In the genomic region with DNA sequence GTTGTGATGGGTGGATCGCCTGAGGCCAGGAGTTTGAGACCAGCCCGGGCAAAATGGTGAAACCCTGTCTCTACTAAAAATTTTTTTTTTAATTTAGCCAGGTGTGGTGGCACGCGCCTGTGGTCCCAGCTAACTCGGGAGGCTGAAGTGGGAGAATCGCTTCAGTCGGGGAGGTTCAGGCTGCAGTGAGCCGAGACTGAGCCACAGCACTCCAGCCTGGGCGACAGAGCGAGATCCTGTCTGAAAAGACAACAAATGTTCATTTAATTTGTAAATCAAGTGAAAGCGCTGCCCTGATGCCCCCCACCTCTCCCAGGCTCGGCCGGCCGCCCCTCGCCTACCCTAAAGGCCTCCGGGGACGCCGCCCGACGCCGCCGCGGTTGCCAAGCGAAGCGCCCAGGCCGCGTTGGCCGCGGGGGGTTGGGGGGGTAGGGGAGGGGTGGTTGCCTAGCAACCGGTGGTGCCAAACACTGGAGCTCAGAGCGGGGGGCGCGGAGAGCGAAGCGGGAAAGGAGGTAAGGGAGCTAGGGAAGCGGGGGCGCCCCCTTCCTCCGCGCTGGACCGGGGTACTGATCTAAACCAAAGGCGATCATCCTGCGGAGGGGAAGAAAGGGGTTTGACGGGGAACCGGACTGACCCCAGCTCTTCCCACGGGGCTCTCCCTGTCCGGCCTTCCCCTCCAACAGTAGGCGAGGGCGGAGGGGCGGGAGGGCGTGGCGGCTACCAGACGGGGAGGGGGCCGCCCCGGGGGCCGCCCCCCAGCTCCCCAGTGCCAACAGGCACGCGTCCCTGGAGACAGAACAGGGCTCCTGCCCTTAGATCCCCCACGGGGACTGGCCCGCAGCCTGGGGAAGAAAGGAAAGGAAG, we compare ENCODE assay signal across 8 cellular contexts. TPM values are rescaled to one million over a fixed set of nuclear protein-coding genes. Genes with fewer than 3 reads are reported as not detected.
DNase-seq lines count a peak whose midpoint lies in the region; ATAC-seq and TF ChIP-seq lines count a peak whose summit lies in the region.

A gene with protein sequence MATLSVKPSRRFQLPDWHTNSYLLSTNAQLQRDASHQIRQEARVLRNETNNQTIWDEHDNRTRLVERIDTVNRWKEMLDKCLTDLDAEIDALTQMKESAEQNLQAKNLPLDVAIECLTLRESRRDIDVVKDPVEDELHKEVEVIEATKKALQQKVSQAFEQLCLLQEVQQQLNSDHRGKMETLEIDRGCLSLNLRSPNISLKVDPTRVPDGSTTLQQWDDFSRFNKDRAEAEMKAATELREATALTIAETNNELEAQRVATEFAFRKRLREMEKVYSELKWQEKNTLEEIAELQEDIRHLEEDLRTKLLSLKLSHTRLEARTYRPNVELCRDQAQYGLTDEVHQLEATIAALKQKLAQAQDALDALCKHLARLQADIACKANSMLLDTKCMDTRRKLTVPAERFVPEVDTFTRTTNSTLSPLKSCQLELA (plus strand): TSS at position 460 of the 867 bp plus-strand sequence. CDS start 828 bp downstream, outside the sequence.

- H3K4me3 Mint-ChIP-seq in stimulated activated naive CD8-positive, alpha-beta T cell treated with anti-CD3 and anti-CD28 coated beads, Interleukin-15, Interleukin-2, amounts not matched to agents 100 ng/mL and 50 ng/mL, for 24 hours: peak within 1 kb of the TSS; percentile 30
- H3K4me3 Mint-ChIP-seq in T-helper 17 cell: peak within 1 kb of the TSS; percentile 28
- H3K4me3 Mint-ChIP-seq in glutamatergic neuron (ENCODE audit: unreplicated experiment): peak within 1 kb of the TSS; percentile 79

- TF ChIP-seq CTCF in glutamatergic neuron (IDR thresholded peaks at IDR 0.05; ENCODE audit: partially characterized antibody, unreplicated experiment): no peak

- ATAC-seq in stimulated activated naive CD8-positive, alpha-beta T cell treated with anti-CD3 and anti-CD28 coated beads, Interleukin-15, Interleukin-2, amounts not matched to agents 100 U/mL and 50 U/mL, for 24 hours: no peak
- ATAC-seq in T-helper 17 cell: no peak
- no peak for ATAC-seq in GM18909 (IDR thresholded peaks at IDR 0.05; ENCODE audit: poor library complexity, unreplicated experiment)
- ATAC-seq in HG03432 (IDR thresholded peaks at IDR 0.05; ENCODE audit: unreplicated experiment): no peak

- no peaks in the 10 kb centered on the region for H3K9me3 ChIP-seq in T-helper 17 cell (ENCODE audit: control insufficient read depth, low read length, poor library complexity, severe bottlenecking)

- no peak within 1 kb of the TSS for H3K27ac Mint-ChIP-seq in stimulated activated naive CD8-positive, alpha-beta T cell treated with anti-CD3 and anti-CD28 coated beads, Interleukin-15, Interleukin-2, amounts not matched to agents 100 ng/mL and 50 ng/mL, for 24 hours
- H3K27ac Mint-ChIP-seq in T-helper 17 cell: no peak within 1 kb of the TSS
- H3K27ac Mint-ChIP-seq in glutamatergic neuron (ENCODE audit: unreplicated experiment): no peak within 1 kb of the TSS

- H3K4me1 Mint-ChIP-seq in stimulated activated naive CD8-positive, alpha-beta T cell treated with anti-CD3 and anti-CD28 coated beads, Interleukin-15, Interleukin-2, amounts not matched to agents 100 ng/mL and 50 ng/mL, for 24 hours (ENCODE audit: low read depth): no peaks in the 10 kb centered on the region
- H3K4me1 Mint-ChIP-seq in T-helper 17 cell: peaks cover 6% of the 10 kb centered on the region
- H3K4me1 Mint-ChIP-seq in glutamatergic neuron (ENCODE audit: low read depth, unreplicated experiment): no peaks in the 10 kb centered on the region

- H3K9me3 Mint-ChIP-seq in stimulated activated naive CD8-positive, alpha-beta T cell treated with anti-CD3 and anti-CD28 coated beads, Interleukin-15, Interleukin-2, amounts not matched to agents 100 ng/mL and 50 ng/mL, for 24 hours: no peaks in the 10 kb centered on the region
- H3K9me3 Mint-ChIP-seq in glutamatergic neuron (ENCODE audit: unreplicated experiment): no peaks in the 10 kb centered on the region

- no peaks in the 10 kb centered on the region for H3K36me3 Mint-ChIP-seq in stimulated activated naive CD8-positive, alpha-beta T cell treated with anti-CD3 and anti-CD28 coated beads, Interleukin-15, Interleukin-2, amounts not matched to agents 100 ng/mL and 50 ng/mL, for 24 hours (ENCODE audit: low read depth)
- H3K36me3 Mint-ChIP-seq in T-helper 17 cell (ENCODE audit: low read depth): no peaks in the 10 kb centered on the region
- no peaks in the 10 kb centered on the region for H3K36me3 Mint-ChIP-seq in glutamatergic neuron (ENCODE audit: unreplicated experiment)

- peaks cover 27% of the 10 kb centered on the region for H3K27me3 Mint-ChIP-seq in stimulated activated naive CD8-positive, alpha-beta T cell treated with anti-CD3 and anti-CD28 coated beads, Interleukin-15, Interleukin-2, amounts not matched to agents 100 ng/mL and 50 ng/mL, for 24 hours
- H3K27me3 Mint-ChIP-seq in T-helper 17 cell: peaks cover 29% of the 10 kb centered on the region
- peaks cover 9% of the 10 kb centered on the region for H3K27me3 Mint-ChIP-seq in glutamatergic neuron (ENCODE audit: unreplicated experiment)

- intact Hi-C loops in posterior cingulate gyrus (cut with DNase I): no loop called here

- DNase-seq in stimulated activated naive CD8-positive, alpha-beta T cell treated with anti-CD3 and anti-CD28 coated beads, Interleukin-15, Interleukin-2, amounts not matched to agents 100 U/mL and 50 U/mL, for 24 hours: no peak
- no peak for DNase-seq in T-helper 17 cell
- DNase-seq in glutamatergic neuron: peak; percentile 79
- DNase-seq in posterior cingulate gyrus: peak in 8 of 10 donors; percentile 48 to 94 (median 68)
- no peak for DNase-seq in DMS114 treated with DMSO at 0.1 percent for 48 hours (lab: John Stamatoyannopoulos, UW; ENCODE audit: unreplicated experiment)

RNA-seq across cellular contexts. Expression of the gene that starts here (rescaled TPM):
- total RNA-seq in T-helper 17 cell: under 1 TPM; 0.29 to 0.30 TPM
- 1.6 TPM for total RNA-seq in glutamatergic neuron (ENCODE audit: unreplicated experiment)

Comparison
In these comparisons a context has a peak if more than half of its experiments do, and no peak if none do; other contexts are left out.
1. H3K4me3 Mint-ChIP-seq: peak in every context shown above with its lines; median percentile 79 in glutamatergic neuron; 30 in stimulated activated naive CD8-positive, alpha-beta T cell treated with anti-CD3 and anti-CD28 coated beads, Interleukin-15, Interleukin-2, amounts not matched to agents 100 ng/mL and 50 ng/mL, for 24 hours; 28 in T-helper 17 cell.
2. DNase-seq: peak in glutamatergic neuron (single experiment) and posterior cingulate gyrus (8 of 10); none in stimulated activated naive CD8-positive, alpha-beta T cell treated with anti-CD3 and anti-CD28 coated beads, Interleukin-15, Interleukin-2, amounts not matched to agents 100 U/mL and 50 U/mL, for 24 hours (single experiment), T-helper 17 cell (0 of 3) and DMS114 treated with DMSO at 0.1 percent for 48 hours (single experiment).